In the genomic region with DNA sequence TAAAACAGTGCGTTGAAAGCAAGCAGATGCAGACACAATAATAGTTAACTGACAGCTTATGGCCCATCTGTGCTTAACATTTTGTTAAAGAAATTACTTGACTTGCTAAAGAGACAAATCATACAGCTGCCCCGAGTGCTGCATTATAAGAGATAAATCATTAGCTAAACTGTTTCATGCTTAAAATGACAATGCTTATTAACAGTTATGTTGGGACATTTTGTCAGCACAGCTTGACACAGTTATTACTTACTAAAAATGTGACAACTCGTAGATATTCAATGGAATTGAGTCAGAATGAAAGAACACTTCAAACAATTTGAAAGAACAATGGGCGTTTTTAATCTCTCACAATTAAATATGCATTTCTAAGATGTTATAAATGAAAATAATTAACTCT, we compare ENCODE assay signal across 26 cellular contexts. TPM values are rescaled to one million over a fixed set of nuclear protein-coding genes. Genes with fewer than 3 reads are reported as not detected.
"Had no signal": no experiment of that assay in that cellular context is flagged by ENCODE, and none has a peak within 500 bp of the region (broad histone marks: within the 10 kb centered on the region; RNA-seq: fewer than 3 reads in every experiment).

No MANE protein-coding gene starts in this region.

- H3K27me3 ChIP-seq: brain microvascular endothelial cell, MG63 had no signal

- ATAC-seq: activated CD4-positive, alpha-beta T cell treated with anti-CD3 and anti-CD28 coated beads for 36 hours; activated T-helper 17 cell treated with anti-CD3 and anti-CD28 coated beads, Interleukin-2, amount 50 U/mL, for 72 hours; Panc1; Right ventricle myocardium inferior; T-cell had no signal

- H3K9me3 ChIP-seq: MG63 had no signal

- H3K27ac ChIP-seq: brain microvascular endothelial cell, SK-N-MC had no signal

- DNase-seq: activated B cell treated with CpG ODN at 0.5 μM for 24 hours; activated CD4-positive, alpha-beta memory T cell treated with anti-CD3 and anti-CD28 coated beads, Interleukin-2, amount 10 ng/mL, durations not matched to agents 7 days and 5 days; activated CD4-positive, alpha-beta T cell treated with anti-CD3 and anti-CD28 coated beads for 36 hours; activated CD4-positive, alpha-beta T cell treated with anti-CD3 and anti-CD28 coated beads, Interleukin-2, amount 50 U/mL, for 1 hour; activated gamma-delta T cell; activated naive CD4-positive, alpha-beta T cell treated with anti-CD3 and anti-CD28 coated beads for 36 hours; activated T-cell treated with anti-CD3 and anti-CD28 coated beads for 4 hours; activated T-cell treated with anti-CD3 and anti-CD28 coated beads, Interleukin-2, amount 50 U/mL, for 48 hours; amygdala; brain microvascular endothelial cell; MG63; MV-4-11; NCI-H2081 treated with DMSO at 0.1 percent for 48 hours; NCI-H226; NCI-H526; RPMI8226; T-cell; T-helper 2 cell; T1000 had no signal

- H3K36me3 ChIP-seq: brain microvascular endothelial cell had no signal

- H3K4me3 ChIP-seq: MG63, SK-N-MC had no signal

RNA-seq across cellular contexts. Expression of gene PAX3, which starts 57.3 kb away (rescaled TPM):
- total RNA-seq: activated B cell treated with CpG ODN at 0.5 μM for 24 hours; activated CD4-positive, alpha-beta memory T cell treated with anti-CD3 and anti-CD28 coated beads, Interleukin-2, amount 10 ng/mL, durations not matched to agents 7 days and 5 days; activated CD4-positive, alpha-beta T cell treated with anti-CD3 and anti-CD28 coated beads for 36 hours; activated CD8-positive, alpha-beta memory T cell treated with anti-CD3 and anti-CD28 coated beads for 36 hours; activated naive CD4-positive, alpha-beta T cell treated with anti-CD3 and anti-CD28 coated beads for 36 hours; activated T-helper 17 cell treated with anti-CD3 and anti-CD28 coated beads, Interleukin-2, amount 50 U/mL, for 72 hours; astrocyte; OCI-LY7; Right ventricle myocardium inferior; T-cell had no signal
